ENCODE assay signal across 1 cellular context in genomic region chr9:131125038-131125287, GRCh38.
TF ChIP-seq lines count a peak whose summit lies in the region.

No MANE protein-coding gene starts in this region.

TF ChIP-seq in endothelial cell of umbilical vein, 7 proteins besides CTCF, POLR2A, EP300 and RAD21 (continued from another document):
- TF ChIP-seq JUN (IDR thresholded peaks at IDR 0.05; ENCODE audit: borderline replicate concordance, insufficient read depth, insufficient read length, low read depth) (no peak), EZH2 (IDR thresholded peaks at IDR 0.05; ENCODE audit: borderline replicate concordance, low read depth, low read length, severe bottlenecking) (no peak), MAX (IDR thresholded peaks at IDR 0.05; ENCODE audit: insufficient read depth, insufficient read length) (no peak)
